ENCODE assay signal across 8 cellular contexts in the genomic region with DNA sequence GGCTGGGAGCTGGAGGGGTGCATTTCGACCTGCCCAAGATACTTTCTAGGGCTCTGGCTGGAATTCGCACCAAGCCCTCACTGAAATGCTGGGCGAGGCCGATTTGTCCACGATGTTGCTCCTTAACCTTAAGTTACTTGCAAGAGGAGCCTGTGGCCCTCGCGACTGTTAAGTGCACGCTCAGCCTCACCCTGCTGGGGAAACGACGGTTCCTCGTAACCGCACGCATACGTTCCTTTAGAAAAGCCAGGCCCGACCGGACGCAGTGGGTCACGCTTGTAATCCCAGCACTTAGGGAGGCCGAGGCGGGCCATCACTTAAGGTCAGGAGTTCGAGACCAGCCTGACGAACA. TPM values are rescaled to one million over a fixed set of nuclear protein-coding genes. Genes with fewer than 3 reads are reported as not detected.
DNase-seq lines count a peak whose midpoint lies in the region; ATAC-seq and TF ChIP-seq lines count a peak whose summit lies in the region.

No MANE protein-coding gene starts in this region.

- H2BK20ac ChIP-seq in H9 (ENCODE audit: low read depth, low read length, poor library complexity, severe bottlenecking), result no peak overlapping the region

- H2AK5ac ChIP-seq in H9 (ENCODE audit: insufficient read length, low read length) (no peak overlapping the region), mesenchymal stem cell (ENCODE audit: low read length, severe bottlenecking) (peak overlapping the region; percentile 64)

- H3K4ac ChIP-seq in H9 (ENCODE audit: low read depth, low read length) (peak overlapping the region; percentile 38), mesenchymal stem cell (ENCODE audit: low read depth in 1 of 2, low read length in 2 of 2) (peak overlapping the region; percentile 87 to 96)

- H3K14ac ChIP-seq in H9 (ENCODE audit: insufficient read depth, low read length), result peak overlapping the region; percentile 92
- peak overlapping the region in 1 of 2 experiments; percentile 99 for H3K14ac ChIP-seq in mesenchymal stem cell (ENCODE audit: low read length in 2 of 2)

- no peak overlapping the region for H3K23ac ChIP-seq in H9 (ENCODE audit: insufficient read length, low read depth, low read length)
- H3K23ac ChIP-seq in mesenchymal stem cell (ENCODE audit: low read length in 2 of 2), result peak overlapping the region in 1 of 2 experiments; percentile 96

- peaks cover 31% of the 10 kb centered on the region; the same call in 1 of the 2 replicates for H3K79me2 ChIP-seq in H9 (ENCODE audit: insufficient read depth, low read length)

- H4K91ac ChIP-seq in H9 (ENCODE audit: insufficient read length, low read depth, low read length) (peak overlapping the region; percentile 56), mesenchymal stem cell (ENCODE audit: low read length) (peak overlapping the region; percentile 99)

- no peak for ATAC-seq in HG03097 (IDR thresholded peaks at IDR 0.05; ENCODE audit: low FRiP score, unreplicated experiment)

- H2BK15ac ChIP-seq in H9 (ENCODE audit: low read depth, low read length) (no peak overlapping the region), mesenchymal stem cell (ENCODE audit: low read depth, poor library complexity, severe bottlenecking) (peak overlapping the region; percentile 63)

- no peaks in the 10 kb centered on the region for H4K20me1 ChIP-seq in H9 (ENCODE audit: control insufficient read depth, insufficient read depth, insufficient read length)

- H3K4me3 Mint-ChIP-seq in CD14-positive monocyte, result peak overlapping the region; percentile 72 to 94
- H3K4me3 Mint-ChIP-seq in H9, result peak overlapping the region; percentile 83 to 86

- H2BK5ac ChIP-seq in H9 (ENCODE audit: insufficient read length, low read length) (no peak overlapping the region), mesenchymal stem cell (ENCODE audit: low read depth, low read length, poor library complexity, severe bottlenecking) (peak overlapping the region; percentile 81)

- H3K36me3 ChIP-seq in SJCRH30 (no peaks in the 10 kb centered on the region), mesenchymal stem cell (ENCODE audit: control insufficient read depth in 1 of 2, insufficient read depth in 2 of 2, low read depth in 1 of 2, low read length in 2 of 2) (peaks cover 0 to 3% of the 10 kb centered on the region in 2 experiments), thyroid gland (no peaks in the 10 kb centered on the region)
- peaks cover 5% of the 10 kb centered on the region for H3K36me3 ChIP-seq in effector memory CD4-positive, alpha-beta T cell (ENCODE audit: control insufficient read depth, insufficient read depth, low read length)

- H3T11ph ChIP-seq in H9 (ENCODE audit: low read length), result no peak overlapping the region

- intact Hi-C loops in CD14-positive monocyte (cut with micrococcal nuclease), result loop anchor here in 1 of 2 donors (10.0 kb wide), 1 partner anchor 169 kb away; a partner anchor contains a TSS
- intact Hi-C loops in thyroid gland (cut with DNase I), result no loop called here

- H3K9me3 ChIP-seq in H9 (ENCODE audit: control insufficient read depth, low read depth, low read length) (no peaks in the 10 kb centered on the region), SJCRH30 (replicated peaks) (no peaks in the 10 kb centered on the region), mesenchymal stem cell (ENCODE audit: control insufficient read depth, low read length) (no peaks in the 10 kb centered on the region), thyroid gland (no peaks in the 10 kb centered on the region)
- no peaks in the 10 kb centered on the region for H3K9me3 ChIP-seq in effector memory CD4-positive, alpha-beta T cell (ENCODE audit: control insufficient read depth, low read length)

- H4K8ac ChIP-seq in H9 (replicated peaks; ENCODE audit: insufficient read length, low read depth, low read length) (no peak overlapping the region), mesenchymal stem cell (ENCODE audit: low read length) (peak overlapping the region; percentile 100)

- H3K9ac ChIP-seq in H9 (ENCODE audit: extremely low read depth, insufficient read length, low read length), result peak overlapping the region; percentile 91
- H3K9ac ChIP-seq in mesenchymal stem cell (ENCODE audit: low read length), result peak overlapping the region; percentile 94

- no peak overlapping the region for H2BK12ac ChIP-seq in H9 (ENCODE audit: insufficient read length, low read depth, low read length)
- H2BK12ac ChIP-seq in mesenchymal stem cell (ENCODE audit: low read length in 2 of 2), result peak overlapping the region in 1 of 2 experiments; percentile 48

- peaks cover 6% of the 10 kb centered on the region for H3K23me2 ChIP-seq in H9 (ENCODE audit: insufficient read length, low read depth, low read length, poor library complexity, severe bottlenecking)

- TF ChIP-seq POLR2A in thyroid gland (IDR thresholded peaks at IDR 0.05), result no peak

- H3K27me3 ChIP-seq in H9 (ENCODE audit: insufficient read depth, low read length), result no peaks in the 10 kb centered on the region
- no peaks in the 10 kb centered on the region for H3K27me3 ChIP-seq in SJCRH30
- no peaks in the 10 kb centered on the region for H3K27me3 ChIP-seq in effector memory CD4-positive, alpha-beta T cell (replicated peaks; ENCODE audit: control insufficient read depth, insufficient read depth, low read length, poor library complexity, severe bottlenecking)
- H3K27me3 ChIP-seq in mesenchymal stem cell (ENCODE audit: control insufficient read depth in 1 of 2, insufficient read depth in 1 of 2, low read length in 2 of 2), result no peaks in the 10 kb centered on the region
- H3K27me3 ChIP-seq in thyroid gland, result no peaks in the 10 kb centered on the region

- peak overlapping the region; percentile 91 for H3K18ac ChIP-seq in H9 (ENCODE audit: insufficient read length, low read depth, low read length)
- peak overlapping the region; percentile 99 to 100 for H3K18ac ChIP-seq in mesenchymal stem cell (ENCODE audit: low read depth in 1 of 2, low read length in 2 of 2)

- H3K27ac ChIP-seq in H9 (ENCODE audit: insufficient read length, low read depth, low read length), result peak overlapping the region; percentile 29
- peak overlapping the region; percentile 95 for H3K27ac ChIP-seq in SJCRH30
- H3K27ac ChIP-seq in effector memory CD4-positive, alpha-beta T cell (ENCODE audit: insufficient read depth, low read length, poor library complexity, severe bottlenecking), result peak overlapping the region; percentile 82
- H3K27ac ChIP-seq in mesenchymal stem cell (ENCODE audit: low read length, poor library complexity, severe bottlenecking), result peak overlapping the region; percentile 80
- peak overlapping the region; percentile 90 to 97 (median 95) for H3K27ac ChIP-seq in thyroid gland

- H3K27ac Mint-ChIP-seq in CD14-positive monocyte (peak overlapping the region; percentile 81 to 97 (median 89)), H9 (peak overlapping the region; percentile 91 to 94 (median 93))

- H2AFZ ChIP-seq in H9 (ENCODE audit: low read length) (no peak overlapping the region), mesenchymal stem cell (ENCODE audit: low read depth, low read length) (peak overlapping the region; percentile 97)

- TF ChIP-seq CTCF in CD14-positive monocyte (IDR thresholded peaks at IDR 0.05) (no peak), H9 (conservative IDR thresholded peaks at IDR 0.05) (no peak), thyroid gland (IDR thresholded peaks at IDR 0.05) (no peak)

- no CpG with 5 or more reads among the region's 22 CpGs for WGBS in H9 (ENCODE audit: extremely low coverage, insufficient read length, low lambda C conversion rate)
- 38% methylated on average over 22 of the region's 22 CpGs for WGBS in mesenchymal stem cell
- WGBS in thyroid gland, 2 donors, result 22 to 26% methylated on average over 18 to 19 of the region's 22 CpGs

- H3K27me3 Mint-ChIP-seq in CD14-positive monocyte (ENCODE audit: low read depth in 3 of 3), result no peaks in the 10 kb centered on the region
- H3K27me3 Mint-ChIP-seq in H9 (ENCODE audit: low read depth), result no peaks in the 10 kb centered on the region

- H3K4me2 ChIP-seq in H9 (ENCODE audit: insufficient read depth, insufficient read length, low read length) (peak overlapping the region; percentile 88), mesenchymal stem cell (ENCODE audit: low read length, poor library complexity, severe bottlenecking) (peak overlapping the region; percentile 68)

- no peak overlapping the region for H3K56ac ChIP-seq in H9 (ENCODE audit: insufficient read length, low read depth, low read length)

- H4K5ac ChIP-seq in H9 (ENCODE audit: insufficient read length, low read depth, low read length), result peak overlapping the region; percentile 26

- H3K79me1 ChIP-seq in H9 (ENCODE audit: insufficient read depth, low read depth, low read length, poor library complexity, severe bottlenecking), result no peaks in the 10 kb centered on the region
- H3K79me1 ChIP-seq in mesenchymal stem cell (replicated peaks; ENCODE audit: low read length, poor library complexity, severe bottlenecking), result peaks cover 3% of the 10 kb centered on the region

- H3K4me1 Mint-ChIP-seq in CD14-positive monocyte (peaks cover 38% of the 10 kb centered on the region), H9 (peaks cover 18 to 23% of the 10 kb centered on the region in 2 experiments)

- H2BK120ac ChIP-seq in H9 (ENCODE audit: low read depth, low read length, poor library complexity, severe bottlenecking) (no peak overlapping the region), mesenchymal stem cell (ENCODE audit: low read depth, low read length) (no peak overlapping the region)

- H3K36me3 Mint-ChIP-seq in CD14-positive monocyte, result peaks cover 0 to 5% of the 10 kb centered on the region in 2 donors
- peaks cover 0 to 4% (median 0%) of the 10 kb centered on the region in 3 experiments; a peak in 2 of 7 replicates for H3K36me3 Mint-ChIP-seq in H9 (ENCODE audit: insufficient read depth in 1 of 3, low read depth in 3 of 3)

- peak overlapping the region; percentile 91 for H3K4me3 ChIP-seq in SJCRH30
- H3K4me3 ChIP-seq in effector memory CD4-positive, alpha-beta T cell (ENCODE audit: insufficient read depth, low read depth, low read length, poor library complexity, severe bottlenecking), result peak overlapping the region; percentile 91
- peak overlapping the region; percentile 86 to 91 for H3K4me3 ChIP-seq in mesenchymal stem cell (ENCODE audit: insufficient read depth in 1 of 2, low read depth in 1 of 2, low read length in 2 of 2)
- peak overlapping the region in 2 of 3 donors; percentile 83 to 96 for H3K4me3 ChIP-seq in thyroid gland (replicated peaks in 1 of 3)

- H3K4me1 ChIP-seq in H9 (ENCODE audit: insufficient read depth, low read length) (no peaks in the 10 kb centered on the region), SJCRH30 (peaks cover 5% of the 10 kb centered on the region), mesenchymal stem cell (ENCODE audit: control insufficient read depth, insufficient read depth, low read depth, low read length) (peaks cover 12% of the 10 kb centered on the region), thyroid gland (peaks cover 17 to 29% of the 10 kb centered on the region in 2 donors)
- peaks cover 3% of the 10 kb centered on the region for H3K4me1 ChIP-seq in effector memory CD4-positive, alpha-beta T cell (ENCODE audit: control insufficient read depth, insufficient read depth, low read length, poor library complexity, severe bottlenecking)

- peak; percentile 46 for DNase-seq in CD14-positive monocyte (ENCODE audit: low spot score)
- DNase-seq in H9, result peak; percentile 81
- peak; percentile 94 for DNase-seq in SJCRH30
- peak in 1 of 3 donors; percentile 10 for DNase-seq in effector memory CD4-positive, alpha-beta T cell
- DNase-seq in mesenchymal stem cell, result no peak
- DNase-seq in thyroid gland, result no peak
- DNase-seq in HK-2 (ENCODE audit: unreplicated experiment), result no peak

- no peaks in the 10 kb centered on the region for H3K9me3 Mint-ChIP-seq in CD14-positive monocyte
- no peaks in the 10 kb centered on the region for H3K9me3 Mint-ChIP-seq in H9

RNA-seq across cellular contexts. Expression of a gene that starts 0.6 kb away (rescaled TPM):
- 10 to 100 TPM; 23.2 to 47.0 TPM for polyA plus RNA-seq in CD14-positive monocyte
- total RNA-seq in H9 (2021) (112 and 119 TPM in 2 replicates), thyroid gland (100 to 1,000 TPM; 141 to 206 (median 204) TPM)
- 245 and 274 TPM in 2 replicates for total RNA-seq in SJCRH30 (2014; rRNA removed; shearing (Covaris generic))
- polyA plus RNA-seq in mesenchymal stem cell (2013, experiment 1 of 2), result 52.9 TPM
- polyA plus RNA-seq in mesenchymal stem cell (2013, experiment 2 of 2), result 49.7 TPM

RNA-seq across cellular contexts. Expression of a gene that starts 1.1 kb away (rescaled TPM):
- 1 to 10 TPM; 3.6 to 4.0 TPM for polyA plus RNA-seq in CD14-positive monocyte
- total RNA-seq in H9 (2021) (21.6 and 24.3 TPM in 2 replicates), thyroid gland (10 to 100 TPM; 48.8 to 96.0 (median 60.9) TPM)
- 27.2 and 35.2 TPM in 2 replicates for total RNA-seq in SJCRH30 (2014; rRNA removed; shearing (Covaris generic))
- polyA plus RNA-seq in mesenchymal stem cell (2013, experiment 1 of 2), result 15.5 TPM
- 15.0 TPM for polyA plus RNA-seq in mesenchymal stem cell (2013, experiment 2 of 2)

Comparison
In these comparisons a context has a peak if more than half of its experiments do, and no peak if none do; other contexts are left out.
1. DNase-seq: peak in CD14-positive monocyte (single experiment), H9 (single experiment) and SJCRH30 (2 of 2); none in mesenchymal stem cell (single experiment), thyroid gland (0 of 2) and HK-2 (single experiment).
2. H3K27ac ChIP-seq: peak in every context shown above with its lines; median percentile 95 in SJCRH30; 95 in thyroid gland; 82 in effector memory CD4-positive, alpha-beta T cell; 80 in mesenchymal stem cell; 29 in H9.
3. Peak in every context shown above with its lines, with median percentiles within 50 percentile points of each other: H3K4me3 ChIP-seq.